ENCODE assay signal across 26 cellular contexts in the genomic region with DNA sequence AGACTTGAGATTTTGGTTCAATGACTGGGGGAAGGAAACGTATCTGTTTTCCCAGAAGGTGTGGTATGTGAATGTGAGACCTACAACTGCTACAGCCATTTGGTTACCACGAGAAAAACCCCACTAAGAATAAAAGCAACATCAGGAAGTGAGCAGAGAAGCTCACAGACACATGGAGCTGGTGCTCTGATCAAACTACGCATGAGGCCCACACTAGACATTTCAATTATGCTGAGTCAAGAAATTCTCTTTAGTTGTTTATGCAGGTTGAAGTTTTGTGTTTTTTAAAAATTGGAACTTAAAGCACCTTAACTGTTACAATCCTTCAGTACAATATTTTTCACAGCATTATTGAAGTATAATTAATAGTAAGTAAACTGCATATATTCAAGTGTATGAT.
"Had no signal": no experiment of that assay in that cellular context is flagged by ENCODE, and none has a peak within 500 bp of the region (broad histone marks: within the 10 kb centered on the region; RNA-seq: fewer than 3 reads in every experiment).

No MANE protein-coding gene starts in this region.

- H3K36me3 ChIP-seq: esophagus muscularis mucosa, gastroesophageal sphincter, heart left ventricle, neutrophil, prostate gland, right atrium auricular region, sigmoid colon, suprapubic skin, vagina had no signal

- H3K27me3 Mint-ChIP-seq: memory B cell; natural killer cell treated with Interleukin-12 subunit alpha and Interleukin-12 subunit beta and Interleukin-15 and Interleukin-18, amount 100 ng/mL, for 72 hours; stimulated activated memory B cell treated with anti-CD40 and anti-IgM and Interleukin-4, amounts not matched to agents 10 μg/mL and 1 μg/mL and 100 μg/mL, for 72 hours; stimulated activated naive CD8-positive, alpha-beta T cell treated with anti-CD3 and anti-CD28 coated beads, Interleukin-15, Interleukin-2, amounts not matched to agents 100 ng/mL and 50 ng/mL, for 24 hours had no signal

- H3K36me3 Mint-ChIP-seq: natural killer cell treated with Interleukin-12 subunit alpha and Interleukin-12 subunit beta and Interleukin-15 and Interleukin-18, amount 100 ng/mL, for 72 hours; stimulated activated memory B cell treated with anti-CD40 and anti-IgM and Interleukin-4, amounts not matched to agents 10 μg/mL and 1 μg/mL and 100 μg/mL, for 72 hours had no signal

- H3K9me3 ChIP-seq: neutrophil, prostate gland, sigmoid colon, suprapubic skin, vagina had no signal

- FAIRE-seq: endothelial cell of umbilical vein, kidney had no signal

- H3K9me3 Mint-ChIP-seq: natural killer cell treated with Interleukin-12 subunit alpha and Interleukin-12 subunit beta and Interleukin-15 and Interleukin-18, amount 100 ng/mL, for 72 hours had no signal

- ATAC-seq: foreskin keratinocyte; gastroesophageal sphincter; heart left ventricle; left lobe of liver; natural killer cell treated with Interleukin-12 subunit alpha and Interleukin-12 subunit beta and Interleukin-15 and Interleukin-18, amount 100 ng/mL, for 72 hours; stimulated activated memory B cell treated with anti-CD40 and anti-IgM and Interleukin-4, amounts not matched to agents 10 μg/mL and 1 μg/mL and 100 μg/mL, for 72 hours had no signal

- H3K27ac ChIP-seq: coronary artery, esophagus muscularis mucosa, foreskin keratinocyte, gastroesophageal sphincter, heart left ventricle, hepatocyte, neutrophil, prostate gland, right atrium auricular region, sigmoid colon, suprapubic skin, vagina had no signal

- H3K4me3 ChIP-seq: coronary artery, esophagus muscularis mucosa, gastroesophageal sphincter, heart left ventricle, hepatocyte, lung, prostate gland, right atrium auricular region, sigmoid colon, suprapubic skin, vagina had no signal

- H2AFZ ChIP-seq: hepatocyte had no signal

- H3K4me1 Mint-ChIP-seq: memory B cell; neural crest cell; stimulated activated memory B cell treated with anti-CD40 and anti-IgM and Interleukin-4, amounts not matched to agents 10 μg/mL and 1 μg/mL and 100 μg/mL, for 72 hours had no signal

- H3K79me2 ChIP-seq: hepatocyte had no signal

- H3K27me3 ChIP-seq: esophagus muscularis mucosa, foreskin keratinocyte, gastroesophageal sphincter, heart left ventricle, hepatocyte, neutrophil, right atrium auricular region, sigmoid colon, suprapubic skin, vagina had no signal

- H3K4me3 Mint-ChIP-seq: memory B cell; natural killer cell treated with Interleukin-12 subunit alpha and Interleukin-12 subunit beta and Interleukin-15 and Interleukin-18, amount 100 ng/mL, for 72 hours; neural crest cell; stimulated activated memory B cell treated with anti-CD40 and anti-IgM and Interleukin-4, amounts not matched to agents 10 μg/mL and 1 μg/mL and 100 μg/mL, for 72 hours; stimulated activated naive CD8-positive, alpha-beta T cell treated with anti-CD3 and anti-CD28 coated beads, Interleukin-15, Interleukin-2, amounts not matched to agents 100 ng/mL and 50 ng/mL, for 24 hours had no signal

- H3K4me1 ChIP-seq: esophagus muscularis mucosa, foreskin keratinocyte, gastroesophageal sphincter, heart left ventricle, prostate gland, right atrium auricular region, sigmoid colon, vagina had no signal

- DNase-seq: dermis blood vessel endothelial cell; effector memory CD4-positive, alpha-beta T cell; foreskin keratinocyte; heart left ventricle; kidney; sigmoid colon; stimulated activated CD4-positive, alpha-beta T cell treated with anti-CD3 and anti-CD28 coated beads, Interleukin-2, amount 100 ng/mL, for 24 hours; stimulated activated CD4-positive, alpha-beta T cell treated with anti-CD3 and anti-CD28 coated beads, Interleukin-4, amount 100 ng/mL, for 4 hours; trophoblast cell had no signal

- H3K27ac Mint-ChIP-seq: memory B cell; natural killer cell treated with Interleukin-12 subunit alpha and Interleukin-12 subunit beta and Interleukin-15 and Interleukin-18, amount 100 ng/mL, for 72 hours; stimulated activated memory B cell treated with anti-CD40 and anti-IgM and Interleukin-4, amounts not matched to agents 10 μg/mL and 1 μg/mL and 100 μg/mL, for 72 hours; stimulated activated naive CD8-positive, alpha-beta T cell treated with anti-CD3 and anti-CD28 coated beads, Interleukin-15, Interleukin-2, amounts not matched to agents 100 ng/mL and 50 ng/mL, for 24 hours had no signal

- H3K4me2 ChIP-seq: hepatocyte had no signal
